1 cellular context compared by ENCODE assay signal in genomic region chr17:66952031-66952524, GRCh38.
TF ChIP-seq lines count a peak whose summit lies in the region.

No MANE protein-coding gene starts in this region.

TF ChIP-seq in HepG2, 621 proteins besides CTCF, POLR2A, EP300 and RAD21 (continued from another document):
- TF ChIP-seq, protein P1, sequence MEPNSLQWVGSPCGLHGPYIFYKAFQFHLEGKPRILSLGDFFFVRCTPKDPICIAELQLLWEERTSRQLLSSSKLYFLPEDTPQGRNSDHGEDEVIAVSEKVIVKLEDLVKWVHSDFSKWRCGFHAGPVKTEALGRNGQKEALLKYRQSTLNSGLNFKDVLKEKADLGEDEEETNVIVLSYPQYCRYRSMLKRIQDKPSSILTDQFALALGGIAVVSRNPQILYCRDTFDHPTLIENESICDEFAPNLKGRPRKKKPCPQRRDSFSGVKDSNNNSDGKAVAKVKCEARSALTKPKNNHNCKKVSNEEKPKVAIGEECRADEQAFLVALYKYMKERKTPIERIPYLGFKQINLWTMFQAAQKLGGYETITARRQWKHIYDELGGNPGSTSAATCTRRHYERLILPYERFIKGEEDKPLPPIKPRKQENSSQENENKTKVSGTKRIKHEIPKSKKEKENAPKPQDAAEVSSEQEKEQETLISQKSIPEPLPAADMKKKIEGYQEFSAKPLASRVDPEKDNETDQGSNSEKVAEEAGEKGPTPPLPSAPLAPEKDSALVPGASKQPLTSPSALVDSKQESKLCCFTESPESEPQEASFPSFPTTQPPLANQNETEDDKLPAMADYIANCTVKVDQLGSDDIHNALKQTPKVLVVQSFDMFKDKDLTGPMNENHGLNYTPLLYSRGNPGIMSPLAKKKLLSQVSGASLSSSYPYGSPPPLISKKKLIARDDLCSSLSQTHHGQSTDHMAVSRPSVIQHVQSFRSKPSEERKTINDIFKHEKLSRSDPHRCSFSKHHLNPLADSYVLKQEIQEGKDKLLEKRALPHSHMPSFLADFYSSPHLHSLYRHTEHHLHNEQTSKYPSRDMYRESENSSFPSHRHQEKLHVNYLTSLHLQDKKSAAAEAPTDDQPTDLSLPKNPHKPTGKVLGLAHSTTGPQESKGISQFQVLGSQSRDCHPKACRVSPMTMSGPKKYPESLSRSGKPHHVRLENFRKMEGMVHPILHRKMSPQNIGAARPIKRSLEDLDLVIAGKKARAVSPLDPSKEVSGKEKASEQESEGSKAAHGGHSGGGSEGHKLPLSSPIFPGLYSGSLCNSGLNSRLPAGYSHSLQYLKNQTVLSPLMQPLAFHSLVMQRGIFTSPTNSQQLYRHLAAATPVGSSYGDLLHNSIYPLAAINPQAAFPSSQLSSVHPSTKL (CRISPR knock-in tag; IDR thresholded peaks at IDR 0.05): peak; percentile 50; the same call in 1 of the 2 replicates
- TF ChIP-seq STAG1 (CRISPR knock-in tag; IDR thresholded peaks at IDR 0.05) (peak; percentile 8; the same call in 1 of the 2 replicates), CREBL2 (CRISPR knock-in tag; IDR thresholded peaks at IDR 0.05; ENCODE audit: borderline replicate concordance) (no peak), ZNF550 (CRISPR knock-in tag; IDR thresholded peaks at IDR 0.05; ENCODE audit: borderline replicate concordance) (no peak)
